2 cellular contexts compared by ENCODE assay signal in genomic region chr17:57143341-57143740, GRCh38.
TF ChIP-seq lines count a peak whose summit lies in the region.

No MANE protein-coding gene starts in this region.

TF ChIP-seq in GM23338, 12 proteins besides CTCF, POLR2A, EP300 and RAD21 (continued from another document):
- TF ChIP-seq REST (IDR thresholded peaks at IDR 0.05; ENCODE audit: unreplicated experiment), result no peak
- TF ChIP-seq ZNF462 (CRISPR knock-in tag; IDR thresholded peaks at IDR 0.05), result no peak

TF ChIP-seq in GM12878, 131 proteins besides CTCF, POLR2A, EP300 and RAD21 (continued from another document):
- TF ChIP-seq SKIL (IDR thresholded peaks at IDR 0.05; ENCODE audit: low read depth, poor library complexity, severe bottlenecking) (no peak), STAT1 (conservative IDR thresholded peaks at IDR 0.05) (no peak), SUPT20H (IDR thresholded peaks at IDR 0.05; ENCODE audit: borderline replicate concordance, control insufficient read depth, low read depth, low read length) (no peak), NFIC (IDR thresholded peaks at IDR 0.05; ENCODE audit: low read depth, low read length) (no peak), DPF2 (IDR thresholded peaks at IDR 0.05) (no peak), ZNF274 (IDR thresholded peaks at IDR 0.05; ENCODE audit: insufficient read depth, insufficient read length) (no peak), CHD4 (IDR thresholded peaks at IDR 0.05) (no peak), ZBTB33 (IDR thresholded peaks at IDR 0.05) (no peak), BACH1 (IDR thresholded peaks at IDR 0.05; ENCODE audit: borderline replicate concordance) (no peak), HCFC1 (IDR thresholded peaks at IDR 0.05; ENCODE audit: low read length) (no peak), JUND (IDR thresholded peaks at IDR 0.05; ENCODE audit: low read depth, low read length) (no peak), ESRRA (IDR thresholded peaks at IDR 0.05; ENCODE audit: low read length) (no peak)
